Comparison of ENCODE assay signal across 8 cellular contexts in genomic region chr14:75258079-75258802, GRCh38. TPM values are rescaled to one million over a fixed set of nuclear protein-coding genes. Genes with fewer than 3 reads are reported as not detected.
DNase-seq lines count a peak whose midpoint lies in the region; ATAC-seq and TF ChIP-seq lines count a peak whose summit lies in the region.

No MANE protein-coding gene starts in this region.

- TF ChIP-seq CTCF in foreskin fibroblast (IDR thresholded peaks at IDR 0.05; ENCODE audit: low read depth, low read length) = no peak
- TF ChIP-seq CTCF in GM10248 (IDR thresholded peaks at IDR 0.05; ENCODE audit: control extremely low read depth, extremely low read depth, low read depth, missing control alignments) = no peak

- peak overlapping the region; percentile 98 for H3K27ac ChIP-seq in rectal smooth muscle tissue (ENCODE audit: low read depth, low read length)

- H3K9me3 Mint-ChIP-seq in activated CD4-positive, alpha-beta T cell treated with anti-CD3 and anti-CD28 coated beads, Interleukin-2, amount 10 ng/mL, durations not matched to agents 24 days and 14 days = no peaks in the 10 kb centered on the region

- POLR2A ChIA-PET in GM10248 (lab: Yijun Ruan, JAX) = interaction anchor here (1.1 to 1.8 kb wide), 3 partner anchors 19 to 32 kb away, joined by 4 to 9 read pairs (median 7); no protein-coding TSS in a partner anchor

- ATAC-seq in SK-N-SH treated with all-trans-retinoic acid at 6 μM for 48 hours (no peak), HG03439 (IDR thresholded peaks at IDR 0.05; ENCODE audit: unreplicated experiment) (no peak)

- H3K27me3 ChIP-seq in rectal smooth muscle tissue (ENCODE audit: control insufficient read depth, insufficient read depth, low read length) = peaks cover 2% of the 10 kb centered on the region

- H3K4me3 Mint-ChIP-seq in activated CD4-positive, alpha-beta T cell treated with anti-CD3 and anti-CD28 coated beads, Interleukin-2, amount 10 ng/mL, durations not matched to agents 24 days and 14 days = peak overlapping the region; percentile 85

- intact Hi-C loops in activated CD4-positive, alpha-beta T cell treated with anti-CD3 and anti-CD28 coated beads, Interleukin-2, amount 10 ng/mL, durations not matched to agents 24 days and 14 days (cut with micrococcal nuclease) = no loop called here

- H3K36me3 Mint-ChIP-seq in activated CD4-positive, alpha-beta T cell treated with anti-CD3 and anti-CD28 coated beads, Interleukin-2, amount 10 ng/mL, durations not matched to agents 24 days and 14 days (ENCODE audit: low read depth) = no peaks in the 10 kb centered on the region

- H3K4me3 ChIP-seq in foreskin fibroblast (ENCODE audit: low read depth in 1 of 2, low read length in 2 of 2) (peak overlapping the region; percentile 37 to 45), rectal smooth muscle tissue (ENCODE audit: low read length) (peak overlapping the region; percentile 75)

- no peaks in the 10 kb centered on the region for H3K36me3 ChIP-seq in rectal smooth muscle tissue (ENCODE audit: control insufficient read depth, insufficient read depth, low read length)

- CTCF ChIA-PET in GM10248 (lab: Yijun Ruan, JAX) = interaction anchor here (1.0 to 1.9 kb wide), 10 partner anchors 9 to 70 kb away, joined by 3 to 7 read pairs (median 4); no protein-coding TSS in a partner anchor

- peaks cover 53% of the 10 kb centered on the region for H3K27me3 Mint-ChIP-seq in activated CD4-positive, alpha-beta T cell treated with anti-CD3 and anti-CD28 coated beads, Interleukin-2, amount 10 ng/mL, durations not matched to agents 24 days and 14 days

- peaks cover 11% of the 10 kb centered on the region for H3K4me1 ChIP-seq in rectal smooth muscle tissue (ENCODE audit: control insufficient read depth, insufficient read depth, low read length)

- H3K9ac ChIP-seq in rectal smooth muscle tissue (ENCODE audit: low read length) = peak overlapping the region; percentile 82

- H3K4me1 Mint-ChIP-seq in activated CD4-positive, alpha-beta T cell treated with anti-CD3 and anti-CD28 coated beads, Interleukin-2, amount 10 ng/mL, durations not matched to agents 24 days and 14 days = peaks cover 17% of the 10 kb centered on the region

- no peak for DNase-seq in activated CD4-positive, alpha-beta T cell treated with anti-CD3 and anti-CD28 coated beads, Interleukin-2, amount 10 ng/mL, durations not matched to agents 24 days and 14 days
- no peak for DNase-seq in activated CD4-positive, alpha-beta T cell treated with anti-CD3 and anti-CD28 coated beads for 4 hours
- DNase-seq in foreskin fibroblast (peak; percentile 66 to 75), GM10248 (ENCODE audit: extremely low spot score) (no peak), NCI-H748 treated with DMSO at 0.1 percent for 48 hours (lab: John Stamatoyannopoulos, UW) (no peak)

- peak overlapping the region; percentile 99 for H3K27ac Mint-ChIP-seq in activated CD4-positive, alpha-beta T cell treated with anti-CD3 and anti-CD28 coated beads, Interleukin-2, amount 10 ng/mL, durations not matched to agents 24 days and 14 days

TF ChIP-seq in SK-N-SH treated with all-trans-retinoic acid at 6 μM for 48 hours, 23 proteins besides CTCF, POLR2A, EP300 and RAD21:
- no peak for TF ChIP-seq RARB (CRISPR knock-in tag; IDR thresholded peaks at IDR 0.05)
- no peak for TF ChIP-seq GLIS3 (CRISPR knock-in tag; IDR thresholded peaks at IDR 0.05)
- TF ChIP-seq ZNF70 (CRISPR knock-in tag; IDR thresholded peaks at IDR 0.05) = 0 out of 2 replicates have a peak, but pooled peaks have one; percentile 43
- TF ChIP-seq CSDC2 (CRISPR knock-in tag; IDR thresholded peaks at IDR 0.05) = no peak
- no peak for TF ChIP-seq ESRRG (CRISPR knock-in tag; IDR thresholded peaks at IDR 0.05)
- no peak for TF ChIP-seq TOX (CRISPR knock-in tag; IDR thresholded peaks at IDR 0.05; ENCODE audit: borderline replicate concordance)
- no peak for TF ChIP-seq ZC3H10 (CRISPR knock-in tag; IDR thresholded peaks at IDR 0.05)
- no peak for TF ChIP-seq SNAI2 (CRISPR knock-in tag; IDR thresholded peaks at IDR 0.05)
TF ChIP-seq in SK-N-SH treated with all-trans-retinoic acid at 6 μM for 48 hours: peak in this region for 1.

RNA-seq across cellular contexts. Expression of gene FOS, which starts 20.4 kb away (rescaled TPM):
- 26.5 and 29.6 TPM in 2 replicates for total RNA-seq in activated CD4-positive, alpha-beta T cell treated with anti-CD3 and anti-CD28 coated beads, Interleukin-2, amount 10 ng/mL, durations not matched to agents 24 days and 14 days

Comparison
In these comparisons a context has a peak if more than half of its experiments do, and no peak if none do; other contexts are left out.
1. DNase-seq: peak in foreskin fibroblast (2 of 2); none in activated CD4-positive, alpha-beta T cell treated with anti-CD3 and anti-CD28 coated beads, Interleukin-2, amount 10 ng/mL, durations not matched to agents 24 days and 14 days (single experiment), activated CD4-positive, alpha-beta T cell treated with anti-CD3 and anti-CD28 coated beads for 4 hours (0 of 2), GM10248 (single experiment) and NCI-H748 treated with DMSO at 0.1 percent for 48 hours (single experiment).